In the genomic region with DNA sequence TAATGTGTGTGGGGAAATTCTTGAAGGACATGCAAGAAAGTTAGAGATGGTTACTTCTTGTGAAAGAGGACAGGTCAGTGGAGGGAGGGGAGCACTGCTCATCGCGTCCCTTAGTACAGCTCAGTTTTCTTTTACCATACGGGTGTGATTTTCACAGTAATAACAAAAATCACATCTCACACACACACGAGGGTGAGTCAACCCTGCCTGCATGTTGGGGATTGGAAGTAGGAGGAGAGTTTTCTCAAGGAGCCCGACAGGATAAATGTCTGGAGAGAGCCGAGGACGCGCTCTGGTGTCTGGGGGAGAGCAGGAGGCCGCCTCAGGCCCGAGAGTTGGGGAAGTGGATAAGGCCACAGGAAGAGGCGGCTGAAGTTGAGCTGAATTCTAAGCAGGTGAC, we compare ENCODE assay signal across 1 cellular context.
TF ChIP-seq lines count a peak whose summit lies in the region.

No MANE protein-coding gene starts in this region.

TF ChIP-seq in GM23338, 12 proteins besides CTCF, POLR2A, EP300 and RAD21:
- no peak for TF ChIP-seq EZH2phosphoT487 (IDR thresholded peaks at IDR 0.05; ENCODE audit: unreplicated experiment)
- TF ChIP-seq, protein P1, sequence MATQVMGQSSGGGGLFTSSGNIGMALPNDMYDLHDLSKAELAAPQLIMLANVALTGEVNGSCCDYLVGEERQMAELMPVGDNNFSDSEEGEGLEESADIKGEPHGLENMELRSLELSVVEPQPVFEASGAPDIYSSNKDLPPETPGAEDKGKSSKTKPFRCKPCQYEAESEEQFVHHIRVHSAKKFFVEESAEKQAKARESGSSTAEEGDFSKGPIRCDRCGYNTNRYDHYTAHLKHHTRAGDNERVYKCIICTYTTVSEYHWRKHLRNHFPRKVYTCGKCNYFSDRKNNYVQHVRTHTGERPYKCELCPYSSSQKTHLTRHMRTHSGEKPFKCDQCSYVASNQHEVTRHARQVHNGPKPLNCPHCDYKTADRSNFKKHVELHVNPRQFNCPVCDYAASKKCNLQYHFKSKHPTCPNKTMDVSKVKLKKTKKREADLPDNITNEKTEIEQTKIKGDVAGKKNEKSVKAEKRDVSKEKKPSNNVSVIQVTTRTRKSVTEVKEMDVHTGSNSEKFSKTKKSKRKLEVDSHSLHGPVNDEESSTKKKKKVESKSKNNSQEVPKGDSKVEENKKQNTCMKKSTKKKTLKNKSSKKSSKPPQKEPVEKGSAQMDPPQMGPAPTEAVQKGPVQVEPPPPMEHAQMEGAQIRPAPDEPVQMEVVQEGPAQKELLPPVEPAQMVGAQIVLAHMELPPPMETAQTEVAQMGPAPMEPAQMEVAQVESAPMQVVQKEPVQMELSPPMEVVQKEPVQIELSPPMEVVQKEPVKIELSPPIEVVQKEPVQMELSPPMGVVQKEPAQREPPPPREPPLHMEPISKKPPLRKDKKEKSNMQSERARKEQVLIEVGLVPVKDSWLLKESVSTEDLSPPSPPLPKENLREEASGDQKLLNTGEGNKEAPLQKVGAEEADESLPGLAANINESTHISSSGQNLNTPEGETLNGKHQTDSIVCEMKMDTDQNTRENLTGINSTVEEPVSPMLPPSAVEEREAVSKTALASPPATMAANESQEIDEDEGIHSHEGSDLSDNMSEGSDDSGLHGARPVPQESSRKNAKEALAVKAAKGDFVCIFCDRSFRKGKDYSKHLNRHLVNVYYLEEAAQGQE (IDR thresholded peaks at IDR 0.05; ENCODE audit: unreplicated experiment), result no peak
- no peak for TF ChIP-seq STAT1 (IDR thresholded peaks at IDR 0.05; ENCODE audit: unreplicated experiment)
- TF ChIP-seq POLR2AphosphoS5 (IDR thresholded peaks at IDR 0.05; ENCODE audit: low read depth), result no peak
- TF ChIP-seq ZNF114 (CRISPR knock-in tag; IDR thresholded peaks at IDR 0.05), result no peak
- TF ChIP-seq ZNF331 (CRISPR knock-in tag; IDR thresholded peaks at IDR 0.05; ENCODE audit: low read depth), result no peak
- no peak for TF ChIP-seq ZNF462 (CRISPR knock-in tag; IDR thresholded peaks at IDR 0.05)
- no peak for TF ChIP-seq EZH2 (IDR thresholded peaks at IDR 0.05; ENCODE audit: low read depth, unreplicated experiment)
- no peak for TF ChIP-seq NANOG (IDR thresholded peaks at IDR 0.05; ENCODE audit: borderline replicate concordance)
- TF ChIP-seq CREB1 (CRISPR knock-in tag; IDR thresholded peaks at IDR 0.05; ENCODE audit: low read depth), result no peak
- TF ChIP-seq, protein P2, sequence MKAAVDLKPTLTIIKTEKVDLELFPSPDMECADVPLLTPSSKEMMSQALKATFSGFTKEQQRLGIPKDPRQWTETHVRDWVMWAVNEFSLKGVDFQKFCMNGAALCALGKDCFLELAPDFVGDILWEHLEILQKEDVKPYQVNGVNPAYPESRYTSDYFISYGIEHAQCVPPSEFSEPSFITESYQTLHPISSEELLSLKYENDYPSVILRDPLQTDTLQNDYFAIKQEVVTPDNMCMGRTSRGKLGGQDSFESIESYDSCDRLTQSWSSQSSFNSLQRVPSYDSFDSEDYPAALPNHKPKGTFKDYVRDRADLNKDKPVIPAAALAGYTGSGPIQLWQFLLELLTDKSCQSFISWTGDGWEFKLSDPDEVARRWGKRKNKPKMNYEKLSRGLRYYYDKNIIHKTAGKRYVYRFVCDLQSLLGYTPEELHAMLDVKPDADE (IDR thresholded peaks at IDR 0.05), result no peak
- TF ChIP-seq JUNB (IDR thresholded peaks at IDR 0.05; ENCODE audit: unreplicated experiment), result no peak
